19 cellular contexts compared by ENCODE assay signal in genomic region chr2:71605173-71605641, GRCh38.
DNase-seq lines count a peak whose midpoint lies in the region; ATAC-seq, FAIRE-seq and TF ChIP-seq lines count a peak whose summit lies in the region.
"Had no signal": no experiment of that assay in that cellular context is flagged by ENCODE, and none has a peak within 500 bp of the region (broad histone marks: within the 10 kb centered on the region; RNA-seq: fewer than 3 reads in every experiment).

No MANE protein-coding gene starts in this region.

- peaks cover 3 to 4% (median 3%) of the 10 kb centered on the region in 3 donors for H3K27me3 Mint-ChIP-seq in CD14-positive monocyte (ENCODE audit: low read depth in 3 of 3)

- H3K36me3 Mint-ChIP-seq in CD14-positive monocyte: peaks cover 85 to 88% of the 10 kb centered on the region in 2 donors
- H3K36me3 Mint-ChIP-seq: activated naive CD8-positive, alpha-beta T cell had no signal

- TF ChIP-seq POLR2A in H54 (IDR thresholded peaks at IDR 0.05; ENCODE audit: low read depth, low read length) (no peak), testis (IDR thresholded peaks at IDR 0.05) (no peak)

- FAIRE-seq in H54 (lab: Jason Lieb, UNC): no peak
- FAIRE-seq: GM12891 had no signal

- no peaks in the 10 kb centered on the region for H3K4me1 ChIP-seq in RWPE2 (ENCODE audit: insufficient read depth, poor library complexity, severe bottlenecking)
- H3K4me1 ChIP-seq in testis: no peaks in the 10 kb centered on the region
- H3K4me1 ChIP-seq: colonic mucosa had no signal

- no peak overlapping the region for H3K27ac ChIP-seq in RWPE2 (ENCODE audit: poor library complexity, severe bottlenecking)
- no peak overlapping the region for H3K27ac ChIP-seq in testis
- H3K27ac ChIP-seq: colonic mucosa had no signal

- DNase-seq in CD14-positive monocyte (ENCODE audit: low spot score) (peak; percentile 5), RWPE2 (ENCODE audit: low spot score) (peak; percentile 34), left cardiac atrium (peak; percentile 19), omental fat pad (ENCODE audit: low spot score) (peak; percentile 1), H54 (ENCODE audit: insufficient read length, low spot score) (no peak), testis (no peak), NCI-H2227 (lab: John Stamatoyannopoulos, UW; ENCODE audit: unreplicated experiment) (no peak)
- DNase-seq: activated CD4-positive, alpha-beta T cell treated with anti-CD3 and anti-CD28 coated beads, Interleukin-2, amount 50 U/mL, for 48 hours; AML-193; colonic mucosa; HCEC 1CT; NCI-H1092; NCI-H446; PC-3; stimulated activated CD4-positive, alpha-beta T cell treated with anti-CD3 and anti-CD28 coated beads, Interleukin-15, amount 100 ng/mL, for 24 hours had no signal

- H3K36me3 ChIP-seq in RWPE2 (ENCODE audit: low read depth) (no peaks in the 10 kb centered on the region), testis (ENCODE audit: low read depth, missing control alignments) (no peaks in the 10 kb centered on the region)
- H3K36me3 ChIP-seq: colonic mucosa had no signal

- H3K4me1 Mint-ChIP-seq in CD14-positive monocyte: peaks cover 17% of the 10 kb centered on the region

- TF ChIP-seq CTCF in CD14-positive monocyte (IDR thresholded peaks at IDR 0.05) (no peak), RWPE2 (IDR thresholded peaks at IDR 0.05; ENCODE audit: poor library complexity, severe bottlenecking) (no peak), omental fat pad (IDR thresholded peaks at IDR 0.05) (no peak), testis (IDR thresholded peaks at IDR 0.05) (no peak)

- H3K9me3 ChIP-seq in RWPE2 (ENCODE audit: severe bottlenecking) (no peaks in the 10 kb centered on the region), testis (no peaks in the 10 kb centered on the region)
- H3K9me3 ChIP-seq: colonic mucosa had no signal

- 69 to 73% methylated on average over 9 of the region's 9 CpGs for WGBS in testis, 2 donors

- H3K4me3 Mint-ChIP-seq in CD14-positive monocyte: no peak overlapping the region
- H3K4me3 Mint-ChIP-seq: activated naive CD8-positive, alpha-beta T cell had no signal

- peak overlapping the region in 2 of 7 donors; percentile 4 to 7 for H3K27ac Mint-ChIP-seq in CD14-positive monocyte
- H3K27ac Mint-ChIP-seq: activated naive CD8-positive, alpha-beta T cell had no signal

- intact Hi-C loops in CD14-positive monocyte (cut with micrococcal nuclease) (no loop called here), left cardiac atrium (cut with DNase I) (loop anchor here (5.0 to 10.0 kb wide), 2 partner anchors 190 to 547 kb away; no protein-coding TSS in a partner anchor), testis (cut with DNase I; ENCODE audit: low total_unique reads) (loop anchor here (10.0 kb wide), 1 partner anchor 190 kb away; no protein-coding TSS in a partner anchor)

- H3K9me3 Mint-ChIP-seq in CD14-positive monocyte: no peaks in the 10 kb centered on the region

- no peak for ATAC-seq in RWPE2 (ENCODE audit: low read depth)
- ATAC-seq in left cardiac atrium: no peak
- ATAC-seq in omental fat pad (ENCODE audit: low FRiP score): no peak
- no peak for ATAC-seq in GM19455 (IDR thresholded peaks at IDR 0.05; ENCODE audit: unreplicated experiment)
- ATAC-seq: left colon, PC-3 had no signal

- no peaks in the 10 kb centered on the region for H3K27me3 ChIP-seq in RWPE2 (ENCODE audit: insufficient read depth, poor library complexity, severe bottlenecking)
- H3K27me3 ChIP-seq in testis: no peaks in the 10 kb centered on the region
- H3K27me3 ChIP-seq: colonic mucosa had no signal

- H3K4me3 ChIP-seq in RWPE2 (ENCODE audit: severe bottlenecking): no peak overlapping the region
- no peak overlapping the region for H3K4me3 ChIP-seq in testis
- H3K4me3 ChIP-seq: colonic mucosa had no signal

Comparison
In these comparisons a context has a peak if more than half of its experiments do, and no peak if none do; other contexts are left out.
1. DNase-seq: peak in CD14-positive monocyte (single experiment), RWPE2 (single experiment), left cardiac atrium (single experiment) and omental fat pad (single experiment); none in H54 (single experiment), testis (single experiment) and NCI-H2227 (single experiment).
2. intact Hi-C loops: an anchor here in left cardiac atrium (5.0 to 10.0 kb wide) and testis (10.0 kb wide); none called in CD14-positive monocyte.